Comparison of ENCODE assay signal across 8 cellular contexts in genomic region chr2:110115291-110116032, GRCh38. TPM values are rescaled to one million over a fixed set of nuclear protein-coding genes. Genes with fewer than 3 reads are reported as not detected.
DNase-seq lines count a peak whose midpoint lies in the region; ATAC-seq and TF ChIP-seq lines count a peak whose summit lies in the region.

Gene MALL (minus strand): TSS chr2:110115822. CDS start chr2:110115792, 30 bp downstream.

- WGBS in suprapubic skin: 6% methylated on average over 32 of the region's 62 CpGs

- H3K36me3 ChIP-seq in breast epithelium (no peaks in the 10 kb centered on the region), suprapubic skin (no peaks in the 10 kb centered on the region)

- H3K4me3 Mint-ChIP-seq in activated T-helper 17 cell treated with anti-CD3 and anti-CD28 coated beads, Interleukin-2, amount 50 U/mL, for 72 hours: no peak within 1 kb of the TSS

- DNase-seq in LoVo (ENCODE audit: low spot score) (peak; percentile 79), breast epithelium (ENCODE audit: low spot score in 2 of 2) (peak in 1 of 2 donors; percentile 64), left colon (peak; percentile 72 to 76), suprapubic skin (ENCODE audit: low spot score in 2 of 2) (peak in 1 of 2 donors; percentile 69), amniotic stem cell (lab: John Stamatoyannopoulos, UW) (no peak)
- DNase-seq in activated CD4-positive, CD25-positive, alpha-beta regulatory T cell (lab: John Stamatoyannopoulos, UW): no peak

- H3K4me1 ChIP-seq in breast epithelium: peaks cover 0 to 4% of the 10 kb centered on the region in 2 donors
- peaks cover 26% of the 10 kb centered on the region for H3K4me1 ChIP-seq in suprapubic skin

- intact Hi-C loops in breast epithelium (cut with DNase I; ENCODE audit: low total_unique reads): loop anchor here (1.0 kb wide), 1 partner anchor 16 kb away; no protein-coding TSS in a partner anchor
- intact Hi-C loops in left colon (cut with DNase I, micrococcal nuclease): no loop called here

- peak within 1 kb of the TSS; percentile 74 to 82 for H3K27ac ChIP-seq in breast epithelium
- H3K27ac ChIP-seq in suprapubic skin: peak within 1 kb of the TSS; percentile 59

- TF ChIP-seq EP300 in suprapubic skin (IDR thresholded peaks at IDR 0.05): no peak

- H3K27me3 ChIP-seq in breast epithelium (peaks cover 0 to 32% of the 10 kb centered on the region in 2 donors), suprapubic skin (peaks cover 12% of the 10 kb centered on the region)

- H3K4me1 Mint-ChIP-seq in activated T-helper 17 cell treated with anti-CD3 and anti-CD28 coated beads, Interleukin-2, amount 50 U/mL, for 72 hours: no peaks in the 10 kb centered on the region

- peaks cover 47% of the 10 kb centered on the region for H3K27me3 Mint-ChIP-seq in activated T-helper 17 cell treated with anti-CD3 and anti-CD28 coated beads, Interleukin-2, amount 50 U/mL, for 72 hours

- H3K4me3 ChIP-seq in breast epithelium: peak within 1 kb of the TSS; percentile 42 to 69 (median 58)
- peak within 1 kb of the TSS; percentile 52 for H3K4me3 ChIP-seq in suprapubic skin

- H3K36me3 Mint-ChIP-seq in activated T-helper 17 cell treated with anti-CD3 and anti-CD28 coated beads, Interleukin-2, amount 50 U/mL, for 72 hours (ENCODE audit: low read depth): no peaks in the 10 kb centered on the region

- TF ChIP-seq POLR2A in breast epithelium (IDR thresholded peaks at IDR 0.05) (peak; percentile 23), suprapubic skin (IDR thresholded peaks at IDR 0.05) (no peak)

- ATAC-seq in left colon: peak; percentile 75
- ATAC-seq in GM21447 (IDR thresholded peaks at IDR 0.05; ENCODE audit: unreplicated experiment): no peak
- no peak for ATAC-seq in activated T-helper 17 cell treated with anti-CD3 and anti-CD28 coated beads, Interleukin-2, amount 50 U/mL, for 72 hours (replicated peaks)

- no peaks in the 10 kb centered on the region for H3K9me3 Mint-ChIP-seq in activated T-helper 17 cell treated with anti-CD3 and anti-CD28 coated beads, Interleukin-2, amount 50 U/mL, for 72 hours

- TF ChIP-seq CTCF in breast epithelium (IDR thresholded peaks at IDR 0.05) (peak in 1 of 3 donors; percentile 25), suprapubic skin (IDR thresholded peaks at IDR 0.05) (no peak)

- no peak within 1 kb of the TSS for H3K27ac Mint-ChIP-seq in activated T-helper 17 cell treated with anti-CD3 and anti-CD28 coated beads, Interleukin-2, amount 50 U/mL, for 72 hours

- H3K9me3 ChIP-seq in breast epithelium (no peaks in the 10 kb centered on the region), suprapubic skin (no peaks in the 10 kb centered on the region)

RNA-seq across cellular contexts. Expression of gene MALL, which starts in this region (rescaled TPM):
- total RNA-seq in breast epithelium (10 to 100 TPM in 1 of 3 donors, 1 to 10 TPM in 2; 6.2 to 19.6 (median 9.2) TPM), left colon (100 to 1,000 TPM; 368 to 561 TPM), suprapubic skin (10 to 100 TPM; 20.8 to 49.2 (median 41.6) TPM)
- under 1 TPM in 1 of 2 donors, not detected in 1; 0.13 TPM for total RNA-seq in activated T-helper 17 cell treated with anti-CD3 and anti-CD28 coated beads, Interleukin-2, amount 50 U/mL, for 72 hours

Comparison
In these comparisons a context has a peak if more than half of its experiments do, and no peak if none do; other contexts are left out.
1. RNA of gene MALL (total RNA-seq): 368 to 561 TPM in left colon; 20.8 to 49.2 TPM in suprapubic skin, 6.2 to 19.6 TPM in breast epithelium and 0.13 TPM in activated T-helper 17 cell treated with anti-CD3 and anti-CD28 coated beads, Interleukin-2, amount 50 U/mL, for 72 hours; every median in the first group is over 4 times any median in the second.
2. DNase-seq: peak in LoVo (single experiment) and left colon (2 of 2); none in activated CD4-positive, CD25-positive, alpha-beta regulatory T cell (0 of 4) and amniotic stem cell (single experiment).